9 cellular contexts compared by ENCODE assay signal in genomic region chr19:42528354-42529247, GRCh38. TPM values are rescaled to one million over a fixed set of nuclear protein-coding genes. Genes with fewer than 3 reads are reported as not detected.
A peak's percentile ranks its signal among the peaks of the same experiment; 100 is the strongest.
DNase-seq lines count a peak whose midpoint lies in the region; ATAC-seq, FAIRE-seq and TF ChIP-seq lines count a peak whose summit lies in the region.
"Had no signal": no experiment of that assay in that cellular context is flagged by ENCODE, and none has a peak within 500 bp of the region (broad histone marks: within the 10 kb centered on the region; RNA-seq: fewer than 3 reads in every experiment).

CEACAM1 (minus strand) TSS chr19:42528481; CDS start chr19:42528374, 107 bp downstream.

- H2AFZ ChIP-seq in GM12878 (ENCODE audit: control insufficient read depth, low read depth, low read length) = peak within 1 kb of the TSS; percentile 97

- SMC1A ChIA-PET in GM12878 (lab: Charles Lee; ENCODE audit: uncharacterized antibody, unreplicated experiment) = interaction anchor here (0.6 to 9.0 kb wide), 22 partner anchors 8 to 105 kb away, joined by 3 to 193 read pairs (median 5); partner anchors contain the start of gene CXCL17

- no peak for TF ChIP-seq EP300 in GM12878 (IDR thresholded peaks at IDR 0.05; ENCODE audit: borderline replicate concordance in 1 of 2, control insufficient read depth in 1 of 2, low read depth in 2 of 2, low read length in 2 of 2)

- no TSS peak for BruUV-seq in GM12878 (replicated peaks; lab: Mats Ljungman, UMichigan)

- no peak for TF ChIP-seq RAD21 in GM12878 (IDR thresholded peaks at IDR 0.05; ENCODE audit: insufficient read depth, low read depth, low read length)

- H2BK5ac ChIP-seq in mesendoderm (ENCODE audit: low read length) = peak within 1 kb of the TSS; percentile 27

- CTCF ChIA-PET in GM12878 (lab: Yijun Ruan, JAX) = interaction anchor here (0.7 to 7.3 kb wide), 34 partner anchors 8 to 407 kb away, joined by 3 to 250 read pairs (median 6); partner anchors contain the start of gene CXCL17

- in situ Hi-C loops in GM12878 (cut with MboI) = loop anchor here (5.0 kb wide), 1 partner anchor 76 kb away; no protein-coding TSS in a partner anchor

- H3K56ac ChIP-seq in mesendoderm (ENCODE audit: low read length) = peak within 1 kb of the TSS; percentile 72

- H3K36me3 ChIP-seq in GM12878 (ENCODE audit: control insufficient read depth in 2 of 2, insufficient read depth in 2 of 2, low read length in 1 of 2) (no peaks in the 10 kb centered on the region), mesendoderm (ENCODE audit: control insufficient read depth, insufficient read depth, low read length) (no peaks in the 10 kb centered on the region), thymus (ENCODE audit: control insufficient read depth, insufficient read depth) (no peaks in the 10 kb centered on the region)

- POLR2A ChIA-PET in GM12878 (lab: Charles Lee) = interaction anchor here (0.9 to 3.7 kb wide), 11 partner anchors 11 to 90 kb away, joined by 3 to 32 read pairs (median 6); no protein-coding TSS in a partner anchor

- H3K9ac ChIP-seq in GM12878 (ENCODE audit: control insufficient read depth, insufficient read depth, low read length) (peak within 1 kb of the TSS; percentile 64), mesendoderm (ENCODE audit: low read length) (peak within 1 kb of the TSS; percentile 20)

- H2BK15ac ChIP-seq in mesendoderm (replicated peaks; ENCODE audit: low read depth) = no peak within 1 kb of the TSS

- no peaks in the 10 kb centered on the region for H3K79me1 ChIP-seq in mesendoderm (ENCODE audit: low read length)

- TF ChIP-seq CTCF in GM12878 (IDR thresholded peaks at IDR 0.05 in 2 of 3, conservative IDR thresholded peaks at IDR 0.05 in 1 of 3; ENCODE audit: control insufficient read depth in 2 of 3, extremely low read depth in 1 of 3, insufficient read depth in 1 of 3, low read depth in 3 of 3, low read length in 3 of 3) = no peak

- DNase-seq in GM19240 (ENCODE audit: insufficient read length, low spot score) (peak; percentile 63), T follicular helper cell (ENCODE audit: low read depth) (peak; percentile 31), GM12878 (ENCODE audit: low read depth, low spot score) (no peak), mesendoderm (no peak), KG1 (lab: John Stamatoyannopoulos, UW) (no peak), NCI-H82 (lab: John Stamatoyannopoulos, UW) (no peak)

- H3K4me2 ChIP-seq in GM12878 (ENCODE audit: control insufficient read depth, insufficient read depth) (peak within 1 kb of the TSS; percentile 95), mesendoderm (ENCODE audit: low read length) (no peak within 1 kb of the TSS)

- H3K4me3 ChIP-seq in GM12878 = peak within 1 kb of the TSS; percentile 62; the same call in 1 of the 2 replicates
- H3K4me3 ChIP-seq in mesendoderm (ENCODE audit: low read length) = no peak within 1 kb of the TSS
- H3K4me3 ChIP-seq in thymus (ENCODE audit: low read length) = no peak within 1 kb of the TSS

- H3K4ac ChIP-seq in mesendoderm (ENCODE audit: low read depth, low read length) = peak within 1 kb of the TSS; percentile 64

- FAIRE-seq in GM12878 (lab: Jason Lieb, UNC) = peak; percentile 23
- FAIRE-seq: TTC549 had no signal

- no peak within 1 kb of the TSS for H3K18ac ChIP-seq in mesendoderm (ENCODE audit: low read length)

- H3K4me1 ChIP-seq in GM12878 (ENCODE audit: control insufficient read depth, insufficient read depth, low read length) = peaks cover 20% of the 10 kb centered on the region
- peaks cover 8% of the 10 kb centered on the region for H3K4me1 ChIP-seq in mesendoderm (ENCODE audit: control insufficient read depth, low read depth, low read length)
- H3K4me1 ChIP-seq in thymus (ENCODE audit: control insufficient read depth, insufficient read depth, low read length) = peaks cover 6% of the 10 kb centered on the region

- H3K27ac ChIP-seq in GM12878 (ENCODE audit: control insufficient read depth, insufficient read depth) (peak within 1 kb of the TSS; percentile 74), mesendoderm (ENCODE audit: low read depth, low read length) (no peak within 1 kb of the TSS), thymus (ENCODE audit: low read depth) (peak within 1 kb of the TSS; percentile 37)

- H4K5ac ChIP-seq in mesendoderm (ENCODE audit: low read length) = no peak within 1 kb of the TSS

- WGBS in GM12878 (ENCODE audit: insufficient coverage, insufficient replicate concordance, low lambda C conversion rate, missing lambda C conversion rate) = 31% methylated on average over 7 of the region's 7 CpGs
- no CpG with 5 or more reads among the region's 7 CpGs for WGBS in mesendoderm (ENCODE audit: extremely low coverage, insufficient coverage, low lambda C conversion rate)
- WGBS in thymus = 37% methylated on average over 7 of the region's 7 CpGs

- TF ChIP-seq POLR2A in GM12878 (IDR thresholded peaks at IDR 0.05; ENCODE audit: low read depth, low read length) = peak; percentile 65

- peak within 1 kb of the TSS; percentile 61 for H2AK5ac ChIP-seq in mesendoderm (ENCODE audit: low read length)

- no peak within 1 kb of the TSS for H4K8ac ChIP-seq in mesendoderm (ENCODE audit: low read depth, low read length)

- no peaks in the 10 kb centered on the region; the same call in 1 of the 2 replicates for H3K79me2 ChIP-seq in GM12878 (ENCODE audit: control insufficient read depth, insufficient read depth, low read length)
- no peaks in the 10 kb centered on the region for H3K79me2 ChIP-seq in mesendoderm (ENCODE audit: control insufficient read depth, insufficient read depth, low read length)

- no peaks in the 10 kb centered on the region for H3K27me3 ChIP-seq in GM12878 (replicated peaks in 1 of 2; ENCODE audit: control insufficient read depth in 2 of 2, insufficient read depth in 2 of 2, low read length in 1 of 2)
- no peaks in the 10 kb centered on the region for H3K27me3 ChIP-seq in mesendoderm (ENCODE audit: insufficient read depth, low read length, poor library complexity)
- H3K27me3 ChIP-seq in thymus (ENCODE audit: control insufficient read depth, insufficient read depth) = no peaks in the 10 kb centered on the region

- H3K9me3 ChIP-seq in GM12878 (replicated peaks; ENCODE audit: control insufficient read depth, insufficient read depth, low read length) (no peaks in the 10 kb centered on the region), thymus (ENCODE audit: control insufficient read depth) (no peaks in the 10 kb centered on the region)

- peak; percentile 86 for ATAC-seq in GM12878
- no peak for ATAC-seq in GM19455 (IDR thresholded peaks at IDR 0.05; ENCODE audit: unreplicated experiment)

- RAD21 ChIA-PET in GM12878 (lab: Charles Lee; ENCODE audit: unreplicated experiment) = interaction anchor here (0.9 to 7.7 kb wide), 21 partner anchors 8 to 106 kb away, joined by 3 to 177 read pairs (median 5); no protein-coding TSS in a partner anchor

- intact Hi-C loops in GM12878 (cut with micrococcal nuclease; ENCODE audit: unreplicated experiment) = loop anchor here (1.0 kb wide), 2 partner anchors 63 to 78 kb away; no protein-coding TSS in a partner anchor

- peak within 1 kb of the TSS; percentile 96 for H3K23ac ChIP-seq in mesendoderm (ENCODE audit: low read length)

- no peak within 1 kb of the TSS for H2BK120ac ChIP-seq in mesendoderm (ENCODE audit: low read depth, low read length)

- H4K20me1 ChIP-seq in GM12878 (ENCODE audit: control insufficient read depth, insufficient read depth) = no peaks in the 10 kb centered on the region

TF ChIP-seq in GM12878, 131 proteins besides CTCF, POLR2A, EP300 and RAD21 (continues in another document):
- TF ChIP-seq IKZF2 (IDR thresholded peaks at IDR 0.05) = peak; percentile 1 to 49; a peak in 2 of 4 replicates
- TF ChIP-seq KAT2A (conservative IDR thresholded peaks at IDR 0.05; ENCODE audit: control insufficient read depth, low read depth, low read length) = no peak
- peak; percentile 71 for TF ChIP-seq MLLT1 (IDR thresholded peaks at IDR 0.05)
- TF ChIP-seq ZBED1 (IDR thresholded peaks at IDR 0.05; ENCODE audit: borderline replicate concordance) = no peak
- TF ChIP-seq NBN (IDR thresholded peaks at IDR 0.05) = peak; percentile 27; the same call in 1 of the 2 replicates

RNA-seq across cellular contexts. Expression of gene CEACAM1, which starts in this region (rescaled TPM):
- total RNA-seq in GM12878 (2013; cell fraction: nucleolus; rRNA removed) = 94.1 and 95.0 TPM in 2 replicates
- total RNA-seq in GM12878 (2014; rRNA removed) (5.4 and 6.8 TPM in 2 replicates), GM12878 (2014; rRNA removed; fragmentation: Illumina TruSeq; extraction: Trizol) (3.9 and 5.4 TPM in 2 replicates), GM12878 (2021) (8.0 and 9.0 TPM in 2 replicates)
- polyA plus RNA-seq in GM12878 (2011; ENCODE audit: low read depth) = 4.1 TPM
- polyA plus RNA-seq in GM12878 (2011; rRNA removed) (15.9 and 24.0 TPM in 2 replicates), GM12878 (2014; fragmentation: Illumina TruSeq; extraction: Trizol) (16.4 and 16.8 TPM in 2 replicates), GM12878 (2014; fragmentation: Nextera tagmentation; extraction: Ambion mirVana) (1 to 10 TPM; 4.2 to 5.3 TPM), GM12878 (2014; rRNA removed) (8.8 and 14.4 TPM in 2 replicates), GM12878 (2016; fragmentation: Nextera tagmentation; extraction: Ambion mirVana) (1 to 10 TPM; 5.7 to 6.3 TPM), thymus (2.0 TPM)
- polyA plus RNA-seq in GM12878 (2011; cell fraction: cytosol; rRNA removed) = 13.1 and 13.7 TPM in 2 replicates
- 48.0 and 53.3 TPM in 2 replicates for polyA plus RNA-seq in GM12878 (2011; cell fraction: nucleus; rRNA removed)
- 4.9 and 5.0 TPM in 2 replicates for polyA plus RNA-seq in GM12878 (2012)
- 18.1 and 18.7 TPM in 2 replicates for polyA minus RNA-seq in GM12878 (2011; rRNA and poly(A)+ RNA removed)
- 3.5 and 3.6 TPM in 2 replicates for polyA minus RNA-seq in GM12878 (2011; cell fraction: cytosol; rRNA and poly(A)+ RNA removed)
- polyA minus RNA-seq in GM12878 (2011; cell fraction: nucleus; rRNA and poly(A)+ RNA removed) = 17.4 and 20.0 TPM in 2 replicates
- polyA plus RNA-seq in mesendoderm (2013, experiment 1 of 2) = 2.9 TPM
- 2.1 TPM for polyA plus RNA-seq in mesendoderm (2013, experiment 2 of 2)

Comparison
In these comparisons a context has a peak if more than half of its experiments do, and no peak if none do; other contexts are left out.
1. DNase-seq: peak in GM19240 (single experiment) and T follicular helper cell (single experiment); none in GM12878 (single experiment), mesendoderm (single experiment), KG1 (single experiment) and NCI-H82 (single experiment).